In genomic region chrX:111743316-111743715, GRCh38 we compare ENCODE assay signal across 1 cellular context.
TF ChIP-seq lines count a peak whose summit lies in the region.

No MANE protein-coding gene starts in this region.

TF ChIP-seq in A549, 52 proteins besides CTCF, POLR2A, EP300 and RAD21 (continued from another document):
- TF ChIP-seq HMGXB4 (CRISPR knock-in tag; IDR thresholded peaks at IDR 0.05; ENCODE audit: borderline replicate concordance), result no peak
